ENCODE assay signal across 27 cellular contexts in the genomic region with DNA sequence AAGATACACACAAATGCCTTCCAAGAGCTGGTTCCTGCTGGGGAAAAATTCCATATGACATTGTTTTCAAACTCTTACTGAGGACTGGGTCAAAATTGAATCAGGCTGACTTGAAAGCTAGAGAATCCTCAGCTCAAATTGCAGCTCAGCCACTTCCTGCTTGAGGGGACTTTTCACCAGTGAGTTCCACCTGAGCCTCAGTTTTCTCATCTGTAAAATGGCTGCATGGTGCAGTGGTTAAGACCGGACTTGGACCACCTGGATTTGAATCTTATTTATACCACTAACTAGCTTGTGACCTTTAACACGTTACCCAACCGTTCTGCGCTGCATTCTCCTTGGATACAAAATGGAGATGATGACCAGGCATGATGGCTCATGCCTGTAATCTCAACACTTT.
"Had no signal": no experiment of that assay in that cellular context is flagged by ENCODE, and none has a peak within 500 bp of the region (broad histone marks: within the 10 kb centered on the region; RNA-seq: fewer than 3 reads in every experiment).

No MANE protein-coding gene starts in this region.

- H3K9me3 Mint-ChIP-seq: dendritic cell treated with granulocyte-macrophage colony-stimulating factor and Interleukin-4, amounts not matched to agents 40 ng/mL and 50 ng/mL, for 4 days; effector memory CD8-positive, alpha-beta T cell; endodermal cell; mesothelial cell of epicardium had no signal

- H3K9me3 ChIP-seq: colonic mucosa, esophagus squamous epithelium, gastrocnemius medialis, heart right ventricle, left lung, lower lobe of right lung, mucosa of descending colon had no signal

- H3K36me3 ChIP-seq: colonic mucosa, esophagus squamous epithelium, gastrocnemius medialis, heart right ventricle, left lung, lower lobe of right lung had no signal

- H3K4me1 ChIP-seq: colonic mucosa, lower lobe of right lung had no signal

- H3K4me3 Mint-ChIP-seq: dendritic cell treated with granulocyte-macrophage colony-stimulating factor and Interleukin-4, amounts not matched to agents 40 ng/mL and 50 ng/mL, for 4 days; effector memory CD8-positive, alpha-beta T cell; endodermal cell; mesothelial cell of epicardium had no signal

- DNase-seq: colonic mucosa; cortex of kidney; effector CD8-positive, alpha-beta T cell; effector memory CD8-positive, alpha-beta T cell; endodermal cell; erythroblast; esophagus squamous epithelium; foreskin fibroblast; foreskin melanocyte; gastrocnemius medialis; glutamatergic neuron; head of caudate nucleus; heart right ventricle; hippocampal formation; left cardiac atrium; left lung; left ventricle myocardium superior; lower lobe of right lung; mesenchymal stem cell; mucosa of descending colon had no signal

- ATAC-seq: effector memory CD8-positive, alpha-beta T cell; esophagus mucosa; gastrocnemius medialis; heart right ventricle; left cardiac atrium; left lung; left ventricle myocardium superior; lower lobe of right lung; mucosa of descending colon had no signal

- H3K27ac ChIP-seq: colonic mucosa, epithelial cell of prostate, esophagus squamous epithelium, gastrocnemius medialis, heart right ventricle, left lung, lower lobe of right lung had no signal

- H3K27ac Mint-ChIP-seq: dendritic cell treated with granulocyte-macrophage colony-stimulating factor and Interleukin-4, amounts not matched to agents 40 ng/mL and 50 ng/mL, for 4 days; effector memory CD8-positive, alpha-beta T cell; endodermal cell; mesothelial cell of epicardium had no signal

- H3K27me3 ChIP-seq: colonic mucosa, gastrocnemius medialis had no signal

- H3K36me3 Mint-ChIP-seq: mesothelial cell of epicardium had no signal

- H3K4me3 ChIP-seq: colonic mucosa, esophagus squamous epithelium, gastrocnemius medialis, heart right ventricle, left lung, lower lobe of right lung, mucosa of descending colon had no signal

- FAIRE-seq: endometrium, islet of Langerhans, keratinocyte had no signal
